ENCODE assay signal across 8 cellular contexts in the genomic region with DNA sequence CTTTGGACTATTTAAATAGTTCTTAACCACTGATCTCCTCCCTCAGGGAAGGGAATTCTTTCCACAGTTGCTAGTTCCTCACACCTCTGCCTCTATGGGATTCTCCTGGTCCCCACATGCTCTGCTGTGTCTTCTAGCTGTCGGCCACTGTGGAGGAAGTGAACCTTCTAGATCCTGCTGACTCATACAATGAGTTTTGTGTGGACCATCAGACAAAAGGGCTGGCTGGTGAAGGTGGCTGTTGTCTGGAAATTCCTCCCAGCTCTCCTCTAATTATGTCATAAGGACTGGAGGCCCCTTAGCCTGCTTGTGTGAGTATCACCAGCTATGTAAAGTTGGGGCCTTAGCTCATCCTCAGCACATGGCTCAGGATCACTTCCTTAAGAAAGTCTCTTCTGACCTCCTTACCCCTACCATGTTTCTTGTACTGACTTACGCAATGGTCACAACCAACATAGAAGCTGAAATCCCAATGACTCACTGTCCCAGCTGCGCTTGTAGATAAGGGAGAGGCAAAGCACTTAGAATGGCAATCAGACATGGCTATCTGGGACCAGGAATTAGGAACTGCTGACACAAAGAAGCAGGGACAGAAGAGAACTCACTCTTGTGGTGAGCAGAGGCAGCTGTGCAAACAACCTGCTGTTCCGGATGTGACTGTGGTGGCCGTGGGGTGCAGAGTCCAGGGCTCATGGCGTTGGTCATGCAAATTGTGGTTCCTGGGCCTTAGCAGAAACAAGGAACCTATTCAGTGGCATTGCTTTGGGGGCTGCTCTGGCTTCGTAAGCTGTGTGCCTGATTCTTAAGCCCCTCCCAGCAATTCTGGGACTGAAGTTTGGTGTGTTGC. TPM values are rescaled to one million over a fixed set of nuclear protein-coding genes. Genes with fewer than 3 reads are reported as not detected.
A peak's percentile ranks its signal among the peaks of the same experiment; 100 is the strongest.
DNase-seq lines count a peak whose midpoint lies in the region; ATAC-seq, FAIRE-seq and TF ChIP-seq lines count a peak whose summit lies in the region.

No MANE protein-coding gene starts in this region.

- H3K4me3 ChIP-seq in GM08714 (ENCODE audit: low read length) (peak overlapping the region; percentile 39; the same call in 1 of the 2 replicates), esophagus squamous epithelium (no peak overlapping the region)

- FAIRE-seq in D721Med (lab: Jason Lieb, UNC): no peak

- intact Hi-C loops in esophagus squamous epithelium (cut with DNase I): no loop called here
- intact Hi-C loops in natural killer cell (cut with micrococcal nuclease): no loop called here

- TF ChIP-seq CTCF in esophagus squamous epithelium (IDR thresholded peaks at IDR 0.05) (peak in 1 of 6 experiments; percentile 11), natural killer cell (IDR thresholded peaks at IDR 0.05) (no peak), D721Med (IDR thresholded peaks at IDR 0.05; ENCODE audit: insufficient read depth, missing control alignments) (no peak)

- H3K9me3 ChIP-seq in esophagus squamous epithelium: no peaks in the 10 kb centered on the region

- ATAC-seq in GM21529 (IDR thresholded peaks at IDR 0.05; ENCODE audit: unreplicated experiment): peak; percentile 75
- ATAC-seq in natural killer cell: peak; percentile 65 to 80 (median 80)

- no peak for TF ChIP-seq POLR2A in esophagus squamous epithelium (IDR thresholded peaks at IDR 0.05)

- peak in 74 of 76 experiments; percentile 38 to 94 (median 74) for DNase-seq in HUDEP-2 (lab: John Stamatoyannopoulos, UW; ENCODE audit: unreplicated experiment in 76 of 76)
- peak; percentile 91 for DNase-seq in SHP77 treated with DMSO at 0.1 percent for 48 hours (lab: John Stamatoyannopoulos, UW)
- peak; percentile 48 for DNase-seq in esophagus squamous epithelium (lab: John Stamatoyannopoulos, UW)
- peak; percentile 23 for DNase-seq in natural killer cell
- DNase-seq in D721Med (ENCODE audit: insufficient read length, low spot score): no peak
- no peak for DNase-seq in putamen (ENCODE audit: low spot score)

- peak overlapping the region in 1 of 2 donors; percentile 57 for H3K27ac Mint-ChIP-seq in natural killer cell

- 48 to 73% methylated on average over 6 of the region's 7 CpGs for WGBS in esophagus squamous epithelium, 2 donors

- H3K4me3 Mint-ChIP-seq in natural killer cell: peak overlapping the region; percentile 41

- peaks cover 5 to 40% (median 8%) of the 10 kb centered on the region in 3 donors for H3K4me1 ChIP-seq in esophagus squamous epithelium

- H3K27me3 ChIP-seq in esophagus squamous epithelium: no peaks in the 10 kb centered on the region

- H3K4me1 Mint-ChIP-seq in natural killer cell: peaks cover 26 to 30% of the 10 kb centered on the region in 2 donors

- H3K36me3 Mint-ChIP-seq in natural killer cell: no peaks in the 10 kb centered on the region

- no peaks in the 10 kb centered on the region for H3K36me3 ChIP-seq in esophagus squamous epithelium

- no peaks in the 10 kb centered on the region for H3K9me3 Mint-ChIP-seq in natural killer cell

- H3K27ac ChIP-seq in esophagus squamous epithelium: peak overlapping the region; percentile 55 to 81 (median 78)

- no peaks in the 10 kb centered on the region for H3K27me3 Mint-ChIP-seq in natural killer cell (ENCODE audit: low read depth in 2 of 2)

RNA-seq across cellular contexts. Expression of gene MACC1, which starts 2.5 kb away (rescaled TPM):
- total RNA-seq in esophagus squamous epithelium: 10 to 100 TPM; 17.4 to 32.8 (median 23.2) TPM
- total RNA-seq in natural killer cell: under 1 TPM; 0.09 to 0.45 (median 0.26) TPM

Comparison
In these comparisons a context has a peak if more than half of its experiments do, and no peak if none do; other contexts are left out.
1. DNase-seq: peak in HUDEP-2 (74 of 76), SHP77 treated with DMSO at 0.1 percent for 48 hours (single experiment), esophagus squamous epithelium (single experiment) and natural killer cell (single experiment); none in D721Med (single experiment) and putamen (single experiment).
2. RNA of gene MACC1, which starts 2.5 kb away (total RNA-seq): 17.4 to 32.8 TPM in esophagus squamous epithelium; 0.09 to 0.45 TPM in natural killer cell; every median in the first group is over 10 times any median in the second.